11 cellular contexts compared by ENCODE assay signal in genomic region chr1:183272390-183272801, GRCh38.
A peak's percentile ranks its signal among the peaks of the same experiment; 100 is the strongest.
DNase-seq lines count a peak whose midpoint lies in the region; ATAC-seq, FAIRE-seq and TF ChIP-seq lines count a peak whose summit lies in the region.
"Had no signal": no experiment of that assay in that cellular context is flagged by ENCODE, and none has a peak within 500 bp of the region (broad histone marks: within the 10 kb centered on the region; RNA-seq: fewer than 3 reads in every experiment).

No MANE protein-coding gene starts in this region.

- no peaks in the 10 kb centered on the region for H4K20me1 ChIP-seq in endothelial cell of umbilical vein (replicated peaks; ENCODE audit: control insufficient read depth, extremely low read depth, insufficient read depth, low read length)

- no peaks in the 10 kb centered on the region for H3K9me3 ChIP-seq in endothelial cell of umbilical vein (replicated peaks; ENCODE audit: control insufficient read depth, insufficient read depth, low read length)
- H3K9me3 ChIP-seq: ovary had no signal

- no peak overlapping the region for H2AK5ac ChIP-seq in mesendoderm (ENCODE audit: low read length)

- no peak overlapping the region for H3K4ac ChIP-seq in mesendoderm (ENCODE audit: low read depth, low read length)

- H3K4me2 ChIP-seq in endothelial cell of umbilical vein (ENCODE audit: insufficient read depth, low read length): peak overlapping the region; percentile 19
- H3K4me2 ChIP-seq in mesendoderm (ENCODE audit: low read length): no peak overlapping the region

- no peaks in the 10 kb centered on the region for H3K9me1 ChIP-seq in endothelial cell of umbilical vein (replicated peaks; ENCODE audit: control insufficient read depth, extremely low read depth, insufficient read depth, low read length)

- H3K27me3 ChIP-seq in endothelial cell of umbilical vein (ENCODE audit: control insufficient read depth in 2 of 2, insufficient read depth in 2 of 2, low read length in 2 of 2) (no peaks in the 10 kb centered on the region), mesendoderm (ENCODE audit: insufficient read depth, low read length, poor library complexity) (no peaks in the 10 kb centered on the region), H7 (ENCODE audit: control insufficient read depth, insufficient read depth, low read length) (no peaks in the 10 kb centered on the region; the same call in 1 of the 2 replicates)
- H3K27me3 ChIP-seq: ovary had no signal

- H3K36me3 ChIP-seq in endothelial cell of umbilical vein (ENCODE audit: control insufficient read depth in 2 of 2, extremely low read depth in 1 of 2, insufficient read depth in 2 of 2, low read length in 2 of 2) (no peaks in the 10 kb centered on the region), mesendoderm (ENCODE audit: control insufficient read depth, insufficient read depth, low read length) (no peaks in the 10 kb centered on the region), H7 (replicated peaks; ENCODE audit: control insufficient read depth, insufficient read depth, low read length) (no peaks in the 10 kb centered on the region; the same call in 1 of the 2 replicates)
- H3K36me3 ChIP-seq: ovary had no signal

- H3K79me1 ChIP-seq in mesendoderm (ENCODE audit: low read length): no peaks in the 10 kb centered on the region

- no CpG with 5 or more reads among the region's 4 CpGs for WGBS in mesendoderm (ENCODE audit: extremely low coverage, insufficient coverage, low lambda C conversion rate)

- H3K9ac ChIP-seq in endothelial cell of umbilical vein (replicated peaks; ENCODE audit: extremely low read depth, insufficient read depth, low read length) (no peak overlapping the region), mesendoderm (ENCODE audit: low read length) (no peak overlapping the region)

- no peak overlapping the region for H2BK15ac ChIP-seq in mesendoderm (replicated peaks; ENCODE audit: low read depth)

- no TSS peak for BruUV-seq in endothelial cell of umbilical vein (replicated peaks; lab: Mats Ljungman, UMichigan)

- no peak overlapping the region for H3K18ac ChIP-seq in mesendoderm (ENCODE audit: low read length)

- no peak overlapping the region for H3K23ac ChIP-seq in mesendoderm (ENCODE audit: low read length)

- no peak overlapping the region for H2BK5ac ChIP-seq in mesendoderm (ENCODE audit: low read length)

- peaks cover 28% of the 10 kb centered on the region for H3K4me1 ChIP-seq in endothelial cell of umbilical vein (ENCODE audit: control insufficient read depth, extremely low read depth, insufficient read depth, low read length)
- peaks cover 1% of the 10 kb centered on the region for H3K4me1 ChIP-seq in mesendoderm (ENCODE audit: control insufficient read depth, low read depth, low read length)

- dilution Hi-C loops in endothelial cell of umbilical vein (cut with MboI; ENCODE audit: extremely low pct_ligation_motif_present, low sequenced_read_pairs): no loop called here

- H3K27ac ChIP-seq in endothelial cell of umbilical vein (ENCODE audit: insufficient read depth, low read depth, low read length): peak overlapping the region; percentile 21
- no peak overlapping the region for H3K27ac ChIP-seq in mesendoderm (ENCODE audit: low read depth, low read length)
- H3K27ac ChIP-seq: ovary had no signal

- H3K56ac ChIP-seq in mesendoderm (ENCODE audit: low read length): no peak overlapping the region

- no peak overlapping the region for H4K5ac ChIP-seq in mesendoderm (ENCODE audit: low read length)

- peak overlapping the region; percentile 32 for H2AFZ ChIP-seq in endothelial cell of umbilical vein (ENCODE audit: low read depth, low read length)

- H3K79me2 ChIP-seq in endothelial cell of umbilical vein (ENCODE audit: control insufficient read depth, insufficient read depth, low read length): no peaks in the 10 kb centered on the region
- no peaks in the 10 kb centered on the region for H3K79me2 ChIP-seq in mesendoderm (ENCODE audit: control insufficient read depth, insufficient read depth, low read length)

- H3K4me3 ChIP-seq in endothelial cell of umbilical vein (replicated peaks in 1 of 3; ENCODE audit: insufficient read depth in 1 of 3, low read depth in 1 of 3, low read length in 3 of 3) (no peak overlapping the region), mesendoderm (ENCODE audit: low read length) (no peak overlapping the region), H7 (ENCODE audit: insufficient read depth, low read depth, low read length) (no peak overlapping the region)
- H3K4me3 ChIP-seq: ovary had no signal

- TF ChIP-seq POLR2A in endothelial cell of umbilical vein (IDR thresholded peaks at IDR 0.05; ENCODE audit: low read depth, low read length): no peak

- ATAC-seq in omental fat pad (ENCODE audit: low FRiP score): peak; percentile 26

- DNase-seq in AG09319 (ENCODE audit: extremely low read depth, low read depth) (peak; percentile 63), LoVo (ENCODE audit: low spot score) (peak; percentile 40), endothelial cell of umbilical vein (ENCODE audit: low read depth, low spot score) (peak; percentile 59), omental fat pad (ENCODE audit: low spot score) (no peak), NCI-H1436 treated with DMSO at 0.1 percent for 48 hours (lab: John Stamatoyannopoulos, UW) (no peak), activated gamma-delta T cell (lab: John Stamatoyannopoulos, UW) (no peak), mesendoderm (no peak), H7 (no peak)
- DNase-seq: activated T-cell treated with anti-CD3 and anti-CD28 coated beads, Interleukin-2, amount 50 U/mL, for 1 hour; Calu3; ovary had no signal

- FAIRE-seq in endothelial cell of umbilical vein (lab: Jason Lieb, UNC): peak; percentile 71

- intact Hi-C loops in endothelial cell of umbilical vein (cut with micrococcal nuclease): loop anchor here (5.0 kb wide), 2 partner anchors 135 to 250 kb away; partner anchors contain the start of gene LAMC1

- POLR2A ChIA-PET in endothelial cell of umbilical vein (lab: Charles Lee): no interaction called here

- no peak overlapping the region for H4K8ac ChIP-seq in mesendoderm (ENCODE audit: low read depth, low read length)

- no peak overlapping the region for H2BK120ac ChIP-seq in mesendoderm (ENCODE audit: low read depth, low read length)

- TF ChIP-seq CTCF in AG09319 (IDR thresholded peaks at IDR 0.05; ENCODE audit: low read depth, low read length): no peak
- no peak for TF ChIP-seq CTCF in endothelial cell of umbilical vein (IDR thresholded peaks at IDR 0.05; ENCODE audit: extremely low read depth in 1 of 2, insufficient read depth in 1 of 2, low read depth in 1 of 2, low read length in 2 of 2)
- no peak for TF ChIP-seq CTCF in omental fat pad (IDR thresholded peaks at IDR 0.05)

- CTCF ChIA-PET in endothelial cell of umbilical vein (lab: Charles Lee): interaction anchor here (1.0 to 3.9 kb wide), 3 partner anchors 9 to 310 kb away, joined by 3 to 32 read pairs (median 20); no protein-coding TSS in a partner anchor

TF ChIP-seq in endothelial cell of umbilical vein, 7 proteins besides CTCF, POLR2A, EP300 and RAD21:
- TF ChIP-seq MAX (IDR thresholded peaks at IDR 0.05; ENCODE audit: insufficient read depth, insufficient read length) (no peak), FOS (IDR thresholded peaks at IDR 0.05; ENCODE audit: borderline replicate concordance, insufficient read depth, low read length) (peak; percentile 37), GATA2 (IDR thresholded peaks at IDR 0.05; ENCODE audit: insufficient read depth, insufficient read length, low read depth, low read length) (no peak), JUN (IDR thresholded peaks at IDR 0.05; ENCODE audit: borderline replicate concordance, insufficient read depth, insufficient read length, low read depth) (no peak), MYC (IDR thresholded peaks at IDR 0.05; ENCODE audit: low read depth, low read length) (no peak), POLR2AphosphoS5 (IDR thresholded peaks at IDR 0.05; ENCODE audit: insufficient read depth, low read depth, low read length) (peak; percentile 54)

Comparison
In these comparisons a context has a peak if more than half of its experiments do, and no peak if none do; other contexts are left out.
1. DNase-seq: peak in AG09319 (single experiment), LoVo (single experiment) and endothelial cell of umbilical vein (single experiment); none in omental fat pad (single experiment), NCI-H1436 treated with DMSO at 0.1 percent for 48 hours (single experiment), activated gamma-delta T cell (single experiment), mesendoderm (single experiment) and H7 (single experiment).